22 cellular contexts compared by ENCODE assay signal in genomic region chr3:172161390-172161789, GRCh38.
"Had no signal": no experiment of that assay in that cellular context is flagged by ENCODE, and none has a peak within 500 bp of the region (broad histone marks: within the 10 kb centered on the region; RNA-seq: fewer than 3 reads in every experiment).

No MANE protein-coding gene starts in this region.

- H3K4me3 Mint-ChIP-seq: activated CD8-positive, alpha-beta T cell treated with anti-CD3 and anti-CD28 coated beads, Interleukin-2, amount 10 ng/mL, durations not matched to agents 7 days and 5 days; endodermal cell; neural progenitor cell; stimulated activated naive CD8-positive, alpha-beta T cell treated with anti-CD3 and anti-CD28 coated beads, Interleukin-15, Interleukin-2, amounts not matched to agents 100 ng/mL and 50 ng/mL, for 24 hours; T-cell; type B pancreatic cell had no signal

- H3K36me3 ChIP-seq: esophagus squamous epithelium, gastroesophageal sphincter, neural progenitor cell, vagina, WERI-Rb-1 had no signal

- H3K9me3 Mint-ChIP-seq: activated naive CD4-positive, alpha-beta T cell treated with anti-CD3 and anti-CD28 coated beads, Interleukin-2, amount 50 U/mL, for 72 hours; endodermal cell; neural progenitor cell; stimulated activated naive CD8-positive, alpha-beta T cell treated with anti-CD3 and anti-CD28 coated beads, Interleukin-15, Interleukin-2, amounts not matched to agents 100 ng/mL and 50 ng/mL, for 24 hours; T-cell had no signal

- H3K27ac Mint-ChIP-seq: activated CD8-positive, alpha-beta T cell treated with anti-CD3 and anti-CD28 coated beads, Interleukin-2, amount 10 ng/mL, durations not matched to agents 7 days and 5 days; activated naive CD4-positive, alpha-beta T cell treated with anti-CD3 and anti-CD28 coated beads, Interleukin-2, amount 50 U/mL, for 72 hours; endodermal cell; neural progenitor cell; progenitor cell of endocrine pancreas; stimulated activated naive CD8-positive, alpha-beta T cell treated with anti-CD3 and anti-CD28 coated beads, Interleukin-15, Interleukin-2, amounts not matched to agents 100 ng/mL and 50 ng/mL, for 24 hours; T-cell; type B pancreatic cell had no signal

- H3K27ac ChIP-seq: esophagus squamous epithelium, gastroesophageal sphincter, neural progenitor cell, vagina, WERI-Rb-1 had no signal

- H3K4me2 ChIP-seq: neural progenitor cell had no signal

- ATAC-seq: activated CD8-positive, alpha-beta T cell treated with anti-CD3 and anti-CD28 coated beads, Interleukin-2, amount 10 ng/mL, durations not matched to agents 7 days and 5 days; activated naive CD4-positive, alpha-beta T cell treated with anti-CD3 and anti-CD28 coated beads, Interleukin-2, amount 50 U/mL, for 72 hours; gastroesophageal sphincter; left cardiac atrium; mucosa of descending colon; T-cell had no signal

- H2AFZ ChIP-seq: neural progenitor cell had no signal

- H3K4me3 ChIP-seq: coronary artery, esophagus squamous epithelium, gastroesophageal sphincter, mucosa of descending colon, neural progenitor cell, vagina had no signal

- H3K36me3 Mint-ChIP-seq: activated naive CD4-positive, alpha-beta T cell treated with anti-CD3 and anti-CD28 coated beads, Interleukin-2, amount 50 U/mL, for 72 hours had no signal

- DNase-seq: activated CD4-positive, alpha-beta T cell treated with anti-CD3 and anti-CD28 coated beads, Interleukin-2, amount 50 U/mL, for 1 hour; activated CD4-positive, CD25-positive, alpha-beta regulatory T cell treated with anti-CD3 and anti-CD28 coated beads, Interleukin-2, amount 50 U/mL, for 72 hours; activated CD8-positive, alpha-beta T cell treated with anti-CD3 and anti-CD28 coated beads, Interleukin-2, amount 10 ng/mL, durations not matched to agents 7 days and 5 days; activated T-cell treated with anti-CD3 and anti-CD28 coated beads, Interleukin-2, amount 50 U/mL, for 1 hour; endodermal cell; esophagus squamous epithelium; head of caudate nucleus; hypothalamus; islet precursor cell; left cardiac atrium; mucosa of descending colon; retina; T-cell; WERI-Rb-1 had no signal

- H3K9me3 ChIP-seq: esophagus squamous epithelium, gastroesophageal sphincter, mucosa of descending colon, vagina had no signal

- H3K27me3 ChIP-seq: esophagus squamous epithelium, gastroesophageal sphincter, neural progenitor cell, vagina had no signal

- H3K27me3 Mint-ChIP-seq: progenitor cell of endocrine pancreas; stimulated activated naive CD8-positive, alpha-beta T cell treated with anti-CD3 and anti-CD28 coated beads, Interleukin-15, Interleukin-2, amounts not matched to agents 100 ng/mL and 50 ng/mL, for 24 hours; T-cell; type B pancreatic cell had no signal

- H3K9ac ChIP-seq: neural progenitor cell had no signal
